ENCODE assay signal across 11 cellular contexts in genomic region chr10:29659770-29660097, GRCh38. TPM values are rescaled to one million over a fixed set of nuclear protein-coding genes. Genes with fewer than 3 reads are reported as not detected.
DNase-seq lines count a peak whose midpoint lies in the region; ATAC-seq and TF ChIP-seq lines count a peak whose summit lies in the region.
"Had no signal": no experiment of that assay in that cellular context is flagged by ENCODE, and none has a peak within 500 bp of the region (broad histone marks: within the 10 kb centered on the region; RNA-seq: fewer than 3 reads in every experiment).

No MANE protein-coding gene starts in this region.

- TF ChIP-seq CTCF in left ventricle myocardium inferior (IDR thresholded peaks at IDR 0.05; ENCODE audit: borderline replicate concordance) (no peak), vagina (IDR thresholded peaks at IDR 0.05) (no peak)

- DNase-seq in left ventricle myocardium inferior (no peak), right cardiac atrium (no peak), vagina (ENCODE audit: extremely low spot score in 2 of 2) (no peak), GM19238 (ENCODE audit: insufficient read length, low spot score) (no peak), SW480 (ENCODE audit: low spot score) (no peak)
- no peak for DNase-seq in central memory CD8-positive, alpha-beta T cell (ENCODE audit: low spot score in 2 of 2)
- no peak for DNase-seq in natural killer cell treated with Interleukin-12 subunit alpha and Interleukin-12 subunit beta and Interleukin-15 and Interleukin-18, amount 100 ng/mL, for 72 hours (ENCODE audit: low spot score)
- DNase-seq: cerebellar nuclear complex had no signal

- intact Hi-C loops in left ventricle myocardium inferior (cut with micrococcal nuclease), result no loop called here
- intact Hi-C loops in right cardiac atrium (cut with DNase I), result no loop called here
- intact Hi-C loops in vagina (cut with DNase I), result loop anchor here (5.0 kb wide), 1 partner anchor 598 kb away; no protein-coding TSS in a partner anchor

- H3K27me3 Mint-ChIP-seq in central memory CD8-positive, alpha-beta T cell, result no peaks in the 10 kb centered on the region
- peaks cover 0 to 5% of the 10 kb centered on the region in 2 donors for H3K27me3 Mint-ChIP-seq in natural killer cell treated with Interleukin-12 subunit alpha and Interleukin-12 subunit beta and Interleukin-15 and Interleukin-18, amount 100 ng/mL, for 72 hours

- H3K4me3 ChIP-seq in left ventricle myocardium inferior, result no peak overlapping the region
- no peak overlapping the region for H3K4me3 ChIP-seq in right cardiac atrium (ENCODE audit: low read length)
- H3K4me3 ChIP-seq in vagina, result no peak overlapping the region
- H3K4me3 ChIP-seq: HAP-1 had no signal

- H3K36me3 ChIP-seq in left ventricle myocardium inferior (peaks cover 25% of the 10 kb centered on the region), vagina (peaks cover 0 to 8% of the 10 kb centered on the region in 2 donors)

- H3K27ac ChIP-seq in left ventricle myocardium inferior (replicated peaks) (peak overlapping the region; percentile 20), right cardiac atrium (ENCODE audit: low read length) (no peak overlapping the region), vagina (peak overlapping the region; percentile 75)

- WGBS in right cardiac atrium, result 39% methylated on average over 1 of the region's 1 CpG

- H3K4me3 Mint-ChIP-seq in central memory CD8-positive, alpha-beta T cell, result no peak overlapping the region
- H3K4me3 Mint-ChIP-seq in natural killer cell treated with Interleukin-12 subunit alpha and Interleukin-12 subunit beta and Interleukin-15 and Interleukin-18, amount 100 ng/mL, for 72 hours, result peak overlapping the region; percentile 77

- H3K4me1 ChIP-seq in left ventricle myocardium inferior (peaks cover 23% of the 10 kb centered on the region), right cardiac atrium (ENCODE audit: control insufficient read depth, insufficient read depth, low read length) (peaks cover 3% of the 10 kb centered on the region), vagina (peaks cover 48% of the 10 kb centered on the region)

- TF ChIP-seq POLR2A in vagina (IDR thresholded peaks at IDR 0.05), result no peak

- H3K27ac Mint-ChIP-seq in central memory CD8-positive, alpha-beta T cell (ENCODE audit: low read depth), result peak overlapping the region; percentile 84
- H3K27ac Mint-ChIP-seq in natural killer cell treated with Interleukin-12 subunit alpha and Interleukin-12 subunit beta and Interleukin-15 and Interleukin-18, amount 100 ng/mL, for 72 hours, result peak overlapping the region; percentile 69 to 91

- ATAC-seq in right cardiac atrium, result no peak
- ATAC-seq in central memory CD8-positive, alpha-beta T cell (replicated peaks; ENCODE audit: extremely low read depth, poor library complexity, severe bottlenecking), result no peak
- ATAC-seq in natural killer cell treated with Interleukin-12 subunit alpha and Interleukin-12 subunit beta and Interleukin-15 and Interleukin-18, amount 100 ng/mL, for 72 hours, result no peak
- no peak for ATAC-seq in HG03432 (IDR thresholded peaks at IDR 0.05; ENCODE audit: unreplicated experiment)

- peaks cover 4% of the 10 kb centered on the region for H3K36me3 Mint-ChIP-seq in central memory CD8-positive, alpha-beta T cell (ENCODE audit: insufficient read depth)
- H3K36me3 Mint-ChIP-seq in natural killer cell treated with Interleukin-12 subunit alpha and Interleukin-12 subunit beta and Interleukin-15 and Interleukin-18, amount 100 ng/mL, for 72 hours, result peaks cover 9% of the 10 kb centered on the region

- H3K27me3 ChIP-seq in left ventricle myocardium inferior (ENCODE audit: low read depth), result no peaks in the 10 kb centered on the region
- H3K27me3 ChIP-seq in right cardiac atrium (ENCODE audit: control insufficient read depth, insufficient read depth), result no peaks in the 10 kb centered on the region
- H3K27me3 ChIP-seq in vagina, result no peaks in the 10 kb centered on the region

- peaks cover 39% of the 10 kb centered on the region for H3K4me1 Mint-ChIP-seq in central memory CD8-positive, alpha-beta T cell
- H3K4me1 Mint-ChIP-seq in natural killer cell treated with Interleukin-12 subunit alpha and Interleukin-12 subunit beta and Interleukin-15 and Interleukin-18, amount 100 ng/mL, for 72 hours (ENCODE audit: low read depth in 2 of 2), result peaks cover 36 to 40% of the 10 kb centered on the region in 2 donors

- H3K9me3 Mint-ChIP-seq in central memory CD8-positive, alpha-beta T cell, result no peaks in the 10 kb centered on the region
- no peaks in the 10 kb centered on the region for H3K9me3 Mint-ChIP-seq in natural killer cell treated with Interleukin-12 subunit alpha and Interleukin-12 subunit beta and Interleukin-15 and Interleukin-18, amount 100 ng/mL, for 72 hours
- H3K9me3 Mint-ChIP-seq: activated T-cell treated with anti-CD3 and anti-CD28 coated beads, Interleukin-2, amount 50 U/mL, for 4 hours had no signal

- H3K9me3 ChIP-seq in left ventricle myocardium inferior (replicated peaks), result peaks cover 10% of the 10 kb centered on the region
- no peaks in the 10 kb centered on the region for H3K9me3 ChIP-seq in right cardiac atrium (ENCODE audit: control insufficient read depth, low read length)
- H3K9me3 ChIP-seq in vagina, result no peaks in the 10 kb centered on the region
- H3K9me3 ChIP-seq: HAP-1 had no signal

RNA-seq across cellular contexts. Expression of gene SVIL, which starts 25.0 kb away (rescaled TPM):
- total RNA-seq in left ventricle myocardium inferior, result 403 TPM
- total RNA-seq in right cardiac atrium, result 100 to 1,000 TPM; 254 to 374 (median 287) TPM
- polyA plus RNA-seq in right cardiac atrium, result 106 TPM
- 10 to 100 TPM in 1 of 2 donors, 1 to 10 TPM in 1; 6.8 to 18.8 TPM for total RNA-seq in natural killer cell treated with Interleukin-12 subunit alpha and Interleukin-12 subunit beta and Interleukin-15 and Interleukin-18, amount 100 ng/mL, for 72 hours
- total RNA-seq in vagina, result 111 TPM
